In the genomic region with DNA sequence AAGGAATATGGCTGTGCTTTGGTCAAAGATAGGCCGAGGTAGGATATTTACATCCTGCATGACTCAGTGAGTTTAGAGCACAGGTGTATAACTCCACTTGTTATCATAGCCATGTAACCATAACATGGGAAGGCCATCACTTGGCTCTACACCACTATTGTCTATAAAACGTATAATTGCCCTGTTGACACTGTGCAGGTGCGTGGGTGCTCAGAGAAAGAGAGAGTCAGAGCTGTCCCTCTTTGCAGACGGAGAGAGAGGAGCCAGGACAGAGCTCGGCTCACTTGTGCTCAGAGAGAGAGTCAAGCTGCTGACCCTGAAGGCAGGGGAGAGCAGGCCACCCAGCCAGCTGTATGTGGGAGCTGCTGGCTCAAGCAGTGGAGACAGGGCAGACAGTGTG, we compare ENCODE assay signal across 11 cellular contexts.
"Had no signal": no experiment of that assay in that cellular context is flagged by ENCODE, and none has a peak within 500 bp of the region (broad histone marks: within the 10 kb centered on the region; RNA-seq: fewer than 3 reads in every experiment).

No MANE protein-coding gene starts in this region.

- DNase-seq: activated CD4-positive, alpha-beta memory T cell treated with anti-CD3 and anti-CD28 coated beads, Interleukin-2, amount 10 ng/mL, durations not matched to agents 7 days and 5 days; activated CD4-positive, alpha-beta T cell treated with anti-CD3 and anti-CD28 coated beads for 48 hours; activated CD4-positive, CD25-positive, alpha-beta regulatory T cell; activated CD8-positive, alpha-beta memory T cell treated with anti-CD3 and anti-CD28 coated beads, Interleukin-2, amount 10 ng/mL, durations not matched to agents 7 days and 5 days; cerebellar nuclear complex; effector CD4-positive, alpha-beta T cell; heart right ventricle; occipital lobe; posterior cingulate gyrus; retina; stimulated activated naive B cell treated with anti-CD40 and anti-IgM and Interleukin-4, amounts not matched to agents 10 μg/mL and 1 μg/mL and 100 μg/mL, for 72 hours had no signal
